Comparison of ENCODE assay signal across 31 cellular contexts in the genomic region with DNA sequence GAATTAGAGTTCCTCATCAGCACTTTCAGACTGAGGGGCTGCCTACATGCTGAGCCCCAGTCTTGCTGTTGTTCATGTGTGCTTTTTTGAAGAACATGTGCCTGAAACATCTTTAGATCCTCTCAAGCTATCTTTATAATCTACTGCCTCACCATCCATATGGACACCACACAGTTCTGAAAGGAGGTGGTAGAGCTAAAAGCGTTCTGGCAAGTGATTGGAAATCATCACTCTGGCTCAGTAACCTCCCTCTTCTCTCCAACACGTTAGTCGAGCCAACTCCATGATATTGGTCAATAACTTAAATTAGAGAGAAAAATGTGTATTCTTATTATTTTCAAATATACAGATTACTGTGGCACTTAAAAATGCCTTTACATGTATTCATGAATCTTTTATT. TPM values are rescaled to one million over a fixed set of nuclear protein-coding genes. Genes with fewer than 3 reads are reported as not detected.
"Had no signal": no experiment of that assay in that cellular context is flagged by ENCODE, and none has a peak within 500 bp of the region (broad histone marks: within the 10 kb centered on the region; RNA-seq: fewer than 3 reads in every experiment).

No MANE protein-coding gene starts in this region.

- H3K27ac ChIP-seq: neural progenitor cell, ovary, parathyroid adenoma, psoas muscle, skin epidermis, spleen, thoracic aorta, thyroid gland, tibial nerve, upper lobe of left lung, vagina had no signal

- H3K4me1 ChIP-seq: neural progenitor cell, parathyroid adenoma, psoas muscle, spleen, thyroid gland, tibial nerve, upper lobe of left lung, vagina had no signal

- H2AFZ ChIP-seq: neural progenitor cell, parathyroid adenoma had no signal

- H3K9me3 ChIP-seq: ovary, psoas muscle, spleen, thoracic aorta, thyroid gland, tibial nerve, upper lobe of left lung, vagina had no signal

- H3K36me3 ChIP-seq: neural progenitor cell, ovary, spleen, thoracic aorta, thyroid gland, tibial nerve, upper lobe of left lung, vagina had no signal

- DNase-seq: naive thymus-derived CD4-positive, alpha-beta T cell; natural killer cell; occipital lobe; ovary; psoas muscle; right cardiac atrium; spleen; stimulated activated CD4-positive, alpha-beta T cell treated with anti-CD3 and anti-CD28 coated beads, Interleukin-12 subunit alpha, Interleukin-12 subunit beta, amount 100 ng/mL, for 4 hours; stimulated activated CD4-positive, alpha-beta T cell treated with anti-CD3 and anti-CD28 coated beads, Interleukin-1b, Interleukin-23, amount 100 ng/mL, for 48 hours; stimulated activated CD4-positive, alpha-beta T cell treated with anti-CD3 and anti-CD28 coated beads, Interleukin-4, amount 100 ng/mL, for 1 hour; stimulated activated CD4-positive, alpha-beta T cell treated with anti-CD3 and anti-CD28 coated beads, Interleukin-4, amount 100 ng/mL, for 4 hours; stimulated activated CD8-positive, alpha-beta memory T cell treated with anti-CD3 and anti-CD28 coated beads, Interleukin-4, amount 100 ng/mL, for 48 hours; stimulated activated naive CD4-positive, alpha-beta T cell; stimulated activated naive CD8-positive, alpha-beta T cell treated with anti-CD3 and anti-CD28 coated beads, Interleukin-15, amount 100 ng/mL, for 72 hours; stimulated activated naive CD8-positive, alpha-beta T cell treated with anti-CD3 and anti-CD28 coated beads, Interleukin-15, Interleukin-2, amounts not matched to agents 100 U/mL and 50 U/mL, for 24 hours; substantia nigra; thyroid gland; trophoblast cell; upper lobe of left lung had no signal

- ATAC-seq: naive thymus-derived CD4-positive, alpha-beta T cell; natural killer cell; psoas muscle; right cardiac atrium; sciatic nerve; stimulated activated memory B cell treated with anti-CD40 and anti-IgM and Interleukin-4, amounts not matched to agents 10 μg/mL and 1 μg/mL and 100 μg/mL, for 72 hours; stimulated activated naive CD8-positive, alpha-beta T cell treated with anti-CD3 and anti-CD28 coated beads, Interleukin-15, amount 100 ng/mL, for 72 hours; stimulated activated naive CD8-positive, alpha-beta T cell treated with anti-CD3 and anti-CD28 coated beads, Interleukin-15, Interleukin-2, amounts not matched to agents 100 U/mL and 50 U/mL, for 24 hours had no signal

- H3K79me2 ChIP-seq: parathyroid adenoma had no signal

- H3K4me3 ChIP-seq: neural progenitor cell, ovary, psoas muscle, skin epidermis, smooth muscle cell, spleen, thoracic aorta, thyroid gland, tibial nerve, upper lobe of left lung, vagina had no signal

- H3K27me3 ChIP-seq: ovary, spleen, thyroid gland, tibial nerve, upper lobe of left lung, vagina had no signal

- FAIRE-seq: urothelium cell line had no signal

- H3K4me2 ChIP-seq: neural progenitor cell, smooth muscle cell had no signal

- H3K9ac ChIP-seq: neural progenitor cell, parathyroid adenoma had no signal

RNA-seq across cellular contexts. Expression of a gene that starts 40.6 kb away (rescaled TPM):
- total RNA-seq: naive thymus-derived CD4-positive, alpha-beta T cell; natural killer cell; osteoblast; renal cortical epithelial cell; right cardiac atrium; smooth muscle cell; spleen; thyroid gland had no signal
- polyA plus RNA-seq: naive thymus-derived CD4-positive, alpha-beta T cell; smooth muscle cell; spleen had no signal
